10 cellular contexts compared by ENCODE assay signal in genomic region chrX:50814701-50815476, GRCh38. TPM values are rescaled to one million over a fixed set of nuclear protein-coding genes. Genes with fewer than 3 reads are reported as not detected.
DNase-seq lines count a peak whose midpoint lies in the region; ATAC-seq and TF ChIP-seq lines count a peak whose summit lies in the region.
"Had no signal": no experiment of that assay in that cellular context is flagged by ENCODE, and none has a peak within 500 bp of the region (broad histone marks: within the 10 kb centered on the region; RNA-seq: fewer than 3 reads in every experiment).

No MANE protein-coding gene starts in this region.

- no peaks in the 10 kb centered on the region for H3K27me3 ChIP-seq in upper lobe of right lung

- no peak for TF ChIP-seq CTCF in nephron (IDR thresholded peaks at IDR 0.05; ENCODE audit: unreplicated experiment in 3 of 3)
- no peak for TF ChIP-seq CTCF in upper lobe of right lung (IDR thresholded peaks at IDR 0.05)

- peaks cover 4% of the 10 kb centered on the region for H3K9me3 Mint-ChIP-seq in nephron

- H3K4me3 Mint-ChIP-seq in nephron = peak overlapping the region; percentile 90 to 95 (median 91)

- H3K4me1 ChIP-seq in upper lobe of right lung = no peaks in the 10 kb centered on the region

- H3K4me1 Mint-ChIP-seq in nephron = peaks cover 7% of the 10 kb centered on the region

- H3K27ac Mint-ChIP-seq in nephron = peak overlapping the region; percentile 94 to 95 (median 94)

- intact Hi-C loops in Right ventricle myocardium inferior (cut with DNase I) (loop anchor here (10.0 kb wide), 2 partner anchors 70 to 90 kb away; no protein-coding TSS in a partner anchor), Right ventricle myocardium superior (cut with DNase I) (no loop called here), upper lobe of right lung (cut with DNase I) (no loop called here)

- peak overlapping the region; percentile 77 for H3K27ac ChIP-seq in upper lobe of right lung

- H3K9me3 ChIP-seq in upper lobe of right lung = no peaks in the 10 kb centered on the region

- DNase-seq in Right ventricle myocardium inferior (ENCODE audit: missing footprints) = no peak
- no peak for DNase-seq in Right ventricle myocardium superior
- DNase-seq in foreskin melanocyte = peak; percentile 54
- no peak for DNase-seq in upper lobe of right lung
- DNase-seq in NCI-H2029 (lab: John Stamatoyannopoulos, UW) = no peak
- DNase-seq: NCI-H1436 treated with DMSO at 0.1 percent for 48 hours, T-helper 9 cell had no signal

- ATAC-seq in Right ventricle myocardium inferior (peak; percentile 12), Right ventricle myocardium superior (ENCODE audit: poor library complexity) (no peak), upper lobe of right lung (no peak), HG03159 (IDR thresholded peaks at IDR 0.05; ENCODE audit: unreplicated experiment) (no peak), GM18517 (IDR thresholded peaks at IDR 0.05; ENCODE audit: unreplicated experiment) (no peak)

- H3K27me3 Mint-ChIP-seq in nephron (ENCODE audit: low read depth) = no peaks in the 10 kb centered on the region

- H3K36me3 ChIP-seq in upper lobe of right lung = no peaks in the 10 kb centered on the region

- H3K4me3 ChIP-seq in upper lobe of right lung = peak overlapping the region; percentile 58

- peaks cover 6% of the 10 kb centered on the region for H3K36me3 Mint-ChIP-seq in nephron (ENCODE audit: low read depth)

RNA-seq across cellular contexts. Expression of gene SHROOM4, which starts 0.9 kb away (rescaled TPM):
- total RNA-seq in Right ventricle myocardium inferior = 10.8 TPM
- 9.4 TPM for total RNA-seq in Right ventricle myocardium superior
- total RNA-seq in upper lobe of right lung = 43.5 TPM
